ENCODE assay signal across 15 cellular contexts in the genomic region with DNA sequence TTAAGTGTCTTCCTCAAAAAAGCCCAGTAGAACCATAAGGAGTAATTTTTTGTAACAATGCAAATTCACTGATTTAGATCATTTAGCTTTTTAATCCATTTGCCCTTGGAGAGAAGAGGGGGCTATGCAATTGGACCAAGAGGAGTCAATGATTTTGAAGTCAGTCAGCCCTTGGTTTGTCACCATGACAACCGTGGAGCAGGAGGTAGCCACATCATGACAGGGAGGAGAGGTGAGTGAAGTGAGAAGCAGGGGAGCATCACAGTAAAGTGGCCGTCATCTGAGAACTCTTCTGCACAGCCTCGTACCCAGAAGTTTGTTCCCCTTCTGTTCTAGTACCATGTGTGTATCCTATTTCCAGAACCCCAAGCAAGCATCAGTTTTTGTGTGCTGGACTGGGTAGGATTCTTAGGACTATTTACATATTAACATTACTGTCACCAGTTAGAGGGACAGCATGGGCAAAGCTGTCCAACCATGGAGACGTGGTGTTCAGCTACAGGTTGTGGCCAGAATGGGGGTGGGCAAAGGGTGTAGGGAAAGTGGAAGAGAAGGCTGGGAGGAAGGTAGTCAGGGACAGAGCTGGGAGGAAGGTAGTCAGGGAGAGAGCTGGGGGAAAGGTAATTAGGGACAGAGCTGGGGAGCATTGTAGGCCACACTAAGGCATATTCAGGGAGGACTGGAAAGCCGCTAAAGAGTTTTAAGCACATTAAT. TPM values are rescaled to one million over a fixed set of nuclear protein-coding genes. Genes with fewer than 3 reads are reported as not detected.
A peak's percentile ranks its signal among the peaks of the same experiment; 100 is the strongest.
DNase-seq lines count a peak whose midpoint lies in the region; ATAC-seq and TF ChIP-seq lines count a peak whose summit lies in the region.
"Had no signal": no experiment of that assay in that cellular context is flagged by ENCODE, and none has a peak within 500 bp of the region (broad histone marks: within the 10 kb centered on the region; RNA-seq: fewer than 3 reads in every experiment).

No MANE protein-coding gene starts in this region.

- no TSS peak for BruUV-seq in MCF 10A (replicated peaks; lab: Mats Ljungman, UMichigan)

- H3K4me1 Mint-ChIP-seq in MCF 10A (ENCODE audit: insufficient read depth, unreplicated experiment) (peaks cover 31% of the 10 kb centered on the region), immature natural killer cell (peaks cover 64 to 86% of the 10 kb centered on the region in 2 donors)
- peaks cover 29% of the 10 kb centered on the region for H3K4me1 Mint-ChIP-seq in activated CD8-positive, alpha-beta T cell treated with anti-CD3 and anti-CD28 coated beads, Interleukin-2, amount 10 ng/mL, durations not matched to agents 7 days and 5 days (ENCODE audit: low read depth)

- H2BK5ac ChIP-seq in mesenchymal stem cell (ENCODE audit: low read depth, low read length, poor library complexity, severe bottlenecking), result no peak overlapping the region

- DNase-seq in MCF 10A (ENCODE audit: unreplicated experiment) (no peak), breast epithelium (ENCODE audit: low spot score in 2 of 2) (no peak), immature natural killer cell (no peak), caudate nucleus (lab: John Stamatoyannopoulos, UW) (no peak), mesenchymal stem cell (no peak)
- DNase-seq in activated CD8-positive, alpha-beta T cell treated with anti-CD3 and anti-CD28 coated beads, Interleukin-2, amount 10 ng/mL, durations not matched to agents 7 days and 5 days, result peak; percentile 35
- DNase-seq: activated CD8-positive, alpha-beta memory T cell treated with anti-CD3 and anti-CD28 coated beads, Interleukin-2, amount 50 U/mL, for 4 hours; posterior cingulate gyrus; tibial artery had no signal

- H3K36me3 ChIP-seq in breast epithelium (no peaks in the 10 kb centered on the region), skeletal muscle tissue (ENCODE audit: control insufficient read depth in 3 of 3, insufficient read depth in 3 of 3, low read length in 3 of 3) (peaks cover 0 to 3% (median 0%) of the 10 kb centered on the region in 3 donors), mesenchymal stem cell (ENCODE audit: control insufficient read depth in 1 of 2, insufficient read depth in 2 of 2, low read depth in 1 of 2, low read length in 2 of 2) (peaks cover 0 to 4% of the 10 kb centered on the region in 2 experiments)
- H3K36me3 ChIP-seq: adrenal gland, tibial artery had no signal

- H2AFZ ChIP-seq in mesenchymal stem cell (ENCODE audit: low read depth, low read length), result no peak overlapping the region

- H3K4me1 ChIP-seq in breast epithelium (no peaks in the 10 kb centered on the region), skeletal muscle tissue (ENCODE audit: control insufficient read depth in 3 of 3, insufficient read depth in 3 of 3, low read length in 3 of 3) (peaks cover 19 to 36% (median 27%) of the 10 kb centered on the region in 3 donors), mesenchymal stem cell (ENCODE audit: control insufficient read depth, insufficient read depth, low read depth, low read length) (peaks cover 17% of the 10 kb centered on the region)

- H3K27me3 ChIP-seq in breast epithelium (no peaks in the 10 kb centered on the region), skeletal muscle tissue (ENCODE audit: control insufficient read depth in 3 of 3, insufficient read depth in 3 of 3, low read length in 3 of 3) (no peaks in the 10 kb centered on the region), mesenchymal stem cell (ENCODE audit: control insufficient read depth in 1 of 2, insufficient read depth in 1 of 2, low read length in 2 of 2) (no peaks in the 10 kb centered on the region)
- H3K27me3 ChIP-seq: adrenal gland, tibial artery had no signal

- H2BK12ac ChIP-seq in mesenchymal stem cell (ENCODE audit: low read length in 2 of 2), result no peak overlapping the region

- H3K27ac ChIP-seq in breast epithelium, result no peak overlapping the region
- peak overlapping the region; percentile 41 for H3K27ac ChIP-seq in skeletal muscle tissue (ENCODE audit: low read depth, low read length)
- no peak overlapping the region for H3K27ac ChIP-seq in caudate nucleus (ENCODE audit: low read depth, low read length)
- H3K27ac ChIP-seq in mesenchymal stem cell (ENCODE audit: low read length, poor library complexity, severe bottlenecking), result no peak overlapping the region
- H3K27ac ChIP-seq: HL-60, tibial artery had no signal

- CTCF ChIA-PET in MCF 10A (lab: Yijun Ruan, JAX), result interaction anchor here (1.0 to 1.3 kb wide), 2 partner anchors 11 to 15 kb away, joined by 4 read pairs; no protein-coding TSS in a partner anchor
- CTCF ChIA-PET in activated CD8-positive, alpha-beta T cell treated with anti-CD3 and anti-CD28 coated beads, Interleukin-2, amount 10 ng/mL, durations not matched to agents 7 days and 5 days (lab: Charles Lee), result no interaction called here

- H3K18ac ChIP-seq in mesenchymal stem cell (ENCODE audit: low read depth in 1 of 2, low read length in 2 of 2), result no peak overlapping the region

- no peak overlapping the region for H2BK15ac ChIP-seq in mesenchymal stem cell (ENCODE audit: low read depth, poor library complexity, severe bottlenecking)

- H3K9me3 Mint-ChIP-seq in MCF 10A (ENCODE audit: unreplicated experiment) (no peaks in the 10 kb centered on the region), immature natural killer cell (no peaks in the 10 kb centered on the region)
- no peaks in the 10 kb centered on the region for H3K9me3 Mint-ChIP-seq in activated CD8-positive, alpha-beta T cell treated with anti-CD3 and anti-CD28 coated beads, Interleukin-2, amount 10 ng/mL, durations not matched to agents 7 days and 5 days (ENCODE audit: insufficient read depth)
- H3K9me3 Mint-ChIP-seq: memory B cell had no signal

- no peak overlapping the region for H3K23ac ChIP-seq in mesenchymal stem cell (ENCODE audit: low read length in 2 of 2)

- H3K36me3 Mint-ChIP-seq in MCF 10A (ENCODE audit: insufficient read depth, unreplicated experiment) (peaks cover 7% of the 10 kb centered on the region), immature natural killer cell (peaks cover 0 to 4% (median 0%) of the 10 kb centered on the region in 3 donors)
- peaks cover 19% of the 10 kb centered on the region for H3K36me3 Mint-ChIP-seq in activated CD8-positive, alpha-beta T cell treated with anti-CD3 and anti-CD28 coated beads, Interleukin-2, amount 10 ng/mL, durations not matched to agents 7 days and 5 days (ENCODE audit: low read depth)

- TF ChIP-seq POLR2A in breast epithelium (IDR thresholded peaks at IDR 0.05), result no peak

- H2BK120ac ChIP-seq in mesenchymal stem cell (ENCODE audit: low read depth, low read length), result no peak overlapping the region

- H3K27ac Mint-ChIP-seq in MCF 10A (ENCODE audit: low read depth, unreplicated experiment), result peak overlapping the region; percentile 14
- H3K27ac Mint-ChIP-seq in activated CD8-positive, alpha-beta T cell treated with anti-CD3 and anti-CD28 coated beads, Interleukin-2, amount 10 ng/mL, durations not matched to agents 7 days and 5 days, result no peak overlapping the region
- H3K27ac Mint-ChIP-seq in immature natural killer cell, result peak overlapping the region in 4 of 6 donors; percentile 57 to 78 (median 60)
- H3K27ac Mint-ChIP-seq: memory B cell had no signal

- no peak overlapping the region for H3K4me2 ChIP-seq in mesenchymal stem cell (ENCODE audit: low read length, poor library complexity, severe bottlenecking)

- no peak overlapping the region for H3K4ac ChIP-seq in mesenchymal stem cell (ENCODE audit: low read depth in 1 of 2, low read length in 2 of 2)

- WGBS in mesenchymal stem cell, result 92% methylated on average over 4 of the region's 5 CpGs

- no peak overlapping the region for H4K91ac ChIP-seq in mesenchymal stem cell (ENCODE audit: low read length)

- H3K4me3 Mint-ChIP-seq in MCF 10A (ENCODE audit: unreplicated experiment) (peak overlapping the region; percentile 9), immature natural killer cell (peak overlapping the region in 1 of 5 donors; percentile 24)
- no peak overlapping the region for H3K4me3 Mint-ChIP-seq in activated CD8-positive, alpha-beta T cell treated with anti-CD3 and anti-CD28 coated beads, Interleukin-2, amount 10 ng/mL, durations not matched to agents 7 days and 5 days
- H3K4me3 Mint-ChIP-seq: memory B cell had no signal

- H3K4me3 ChIP-seq in breast epithelium, result no peak overlapping the region
- no peak overlapping the region for H3K4me3 ChIP-seq in skeletal muscle tissue (ENCODE audit: low read length in 3 of 3)
- H3K4me3 ChIP-seq in mesenchymal stem cell (ENCODE audit: insufficient read depth in 1 of 2, low read depth in 1 of 2, low read length in 2 of 2), result no peak overlapping the region
- H3K4me3 ChIP-seq: adrenal gland, HAP-1, tibial artery had no signal

- H3K9me3 ChIP-seq in breast epithelium (no peaks in the 10 kb centered on the region), skeletal muscle tissue (ENCODE audit: control insufficient read depth in 3 of 3, low read length in 3 of 3) (no peaks in the 10 kb centered on the region), mesenchymal stem cell (ENCODE audit: control insufficient read depth, low read length) (no peaks in the 10 kb centered on the region)
- H3K9me3 ChIP-seq: adrenal gland, HAP-1, tibial artery had no signal

- H4K8ac ChIP-seq in mesenchymal stem cell (ENCODE audit: low read length), result no peak overlapping the region

- ATAC-seq in activated CD8-positive, alpha-beta T cell treated with anti-CD3 and anti-CD28 coated beads, Interleukin-2, amount 10 ng/mL, durations not matched to agents 7 days and 5 days, result peak; percentile 47
- ATAC-seq in HG03342 (IDR thresholded peaks at IDR 0.05; ENCODE audit: unreplicated experiment), result no peak

- H3K79me1 ChIP-seq in mesenchymal stem cell (replicated peaks; ENCODE audit: low read length, poor library complexity, severe bottlenecking), result no peaks in the 10 kb centered on the region

- no peak overlapping the region for H3K14ac ChIP-seq in mesenchymal stem cell (ENCODE audit: low read length in 2 of 2)

- POLR2A ChIA-PET in MCF 10A (lab: Yijun Ruan, JAX), result interaction anchor here (0.6 to 1.5 kb wide), 3 partner anchors 11 to 120 kb away, joined by 3 to 4 read pairs (median 4); no protein-coding TSS in a partner anchor
- POLR2A ChIA-PET in activated CD8-positive, alpha-beta T cell treated with anti-CD3 and anti-CD28 coated beads, Interleukin-2, amount 10 ng/mL, durations not matched to agents 7 days and 5 days (lab: Charles Lee), result interaction anchor here (0.6 kb wide), 1 partner anchor 8 kb away, joined by 3 read pairs; no protein-coding TSS in a partner anchor

- H3K27me3 Mint-ChIP-seq in MCF 10A (ENCODE audit: insufficient read depth, unreplicated experiment), result no peaks in the 10 kb centered on the region
- no peaks in the 10 kb centered on the region for H3K27me3 Mint-ChIP-seq in activated CD8-positive, alpha-beta T cell treated with anti-CD3 and anti-CD28 coated beads, Interleukin-2, amount 10 ng/mL, durations not matched to agents 7 days and 5 days (ENCODE audit: low read depth)
- H3K27me3 Mint-ChIP-seq in immature natural killer cell (ENCODE audit: low read depth in 3 of 3), result peaks cover 0 to 3% (median 1%) of the 10 kb centered on the region in 3 donors
- H3K27me3 Mint-ChIP-seq: memory B cell had no signal

- intact Hi-C loops in MCF 10A (cut with micrococcal nuclease) (no loop called here), breast epithelium (cut with DNase I; ENCODE audit: low total_unique reads) (loop anchor here (1.0 kb wide), 1 partner anchor 11 kb away; no protein-coding TSS in a partner anchor)

- no peak for TF ChIP-seq CTCF in MCF 10A (IDR thresholded peaks at IDR 0.05; ENCODE audit: unreplicated experiment)
- TF ChIP-seq CTCF in breast epithelium (IDR thresholded peaks at IDR 0.05), result no peak

- H3K9ac ChIP-seq in skeletal muscle tissue (ENCODE audit: low read depth in 1 of 3, low read length in 3 of 3) (peak overlapping the region in 1 of 3 donors; percentile 63), mesenchymal stem cell (ENCODE audit: low read length) (no peak overlapping the region)

- no peak overlapping the region for H2AK5ac ChIP-seq in mesenchymal stem cell (ENCODE audit: low read length, severe bottlenecking)

RNA-seq across cellular contexts. Expression of a gene that starts 13.1 kb away (rescaled TPM):
- 61.9 and 72.8 TPM in 2 replicates for total RNA-seq in MCF 10A (2022)
- total RNA-seq in breast epithelium, result 10 to 100 TPM; 63.0 to 96.4 (median 87.4) TPM
- 10 to 100 TPM; 57.1 to 57.9 TPM for total RNA-seq in activated CD8-positive, alpha-beta T cell treated with anti-CD3 and anti-CD28 coated beads, Interleukin-2, amount 10 ng/mL, durations not matched to agents 7 days and 5 days
- polyA plus RNA-seq in immature natural killer cell, result 10 to 100 TPM; 17.3 to 25.6 (median 17.4) TPM
- 78.8 TPM for total RNA-seq in skeletal muscle tissue
- 37.0 TPM for polyA plus RNA-seq in mesenchymal stem cell (2013, experiment 1 of 2)
- 38.1 TPM for polyA plus RNA-seq in mesenchymal stem cell (2013, experiment 2 of 2)
